In genomic region chr17:82100502-82101298, GRCh38 we compare ENCODE assay signal across 10 cellular contexts. TPM values are rescaled to one million over a fixed set of nuclear protein-coding genes. Genes with fewer than 3 reads are reported as not detected.
DNase-seq lines count a peak whose midpoint lies in the region; ATAC-seq, FAIRE-seq and TF ChIP-seq lines count a peak whose summit lies in the region.
"Had no signal": no experiment of that assay in that cellular context is flagged by ENCODE, and none has a peak within 500 bp of the region (broad histone marks: within the 10 kb centered on the region; RNA-seq: fewer than 3 reads in every experiment).

No MANE protein-coding gene starts in this region.

- H4K8ac ChIP-seq in H9 (replicated peaks; ENCODE audit: insufficient read length, low read depth, low read length) = no peak overlapping the region

- H3K23ac ChIP-seq in H9 (ENCODE audit: insufficient read length, low read depth, low read length) = no peak overlapping the region

- no peak overlapping the region for H2BK5ac ChIP-seq in H9 (ENCODE audit: insufficient read length, low read length)

- no peak overlapping the region for H2BK120ac ChIP-seq in H9 (ENCODE audit: low read depth, low read length, poor library complexity, severe bottlenecking)

- TF ChIP-seq CTCF in CD4-positive, alpha-beta T cell (IDR thresholded peaks at IDR 0.05) = no peak
- TF ChIP-seq CTCF in H9 (conservative IDR thresholded peaks at IDR 0.05) (no peak), astrocyte (IDR thresholded peaks at IDR 0.05; ENCODE audit: insufficient read depth, low read depth, low read length) (no peak), neural progenitor cell (IDR thresholded peaks at IDR 0.05) (no peak)

- no peak overlapping the region for H3K4me3 ChIP-seq in astrocyte (ENCODE audit: insufficient read depth, low read depth, low read length)
- no peak overlapping the region for H3K4me3 ChIP-seq in neural progenitor cell
- H3K4me3 ChIP-seq: adrenal gland had no signal

- H3K27me3 ChIP-seq in CD4-positive, alpha-beta T cell (ENCODE audit: control insufficient read depth, insufficient read depth, low read length) = no peaks in the 10 kb centered on the region
- no peaks in the 10 kb centered on the region for H3K27me3 ChIP-seq in H9 (ENCODE audit: insufficient read depth, low read length)
- no peaks in the 10 kb centered on the region for H3K27me3 ChIP-seq in astrocyte (ENCODE audit: insufficient read depth, low read length)
- no peaks in the 10 kb centered on the region for H3K27me3 ChIP-seq in neural progenitor cell
- H3K27me3 ChIP-seq: adrenal gland had no signal

- H3K9me3 ChIP-seq in CD4-positive, alpha-beta T cell (ENCODE audit: control insufficient read depth, low read length) = no peaks in the 10 kb centered on the region
- H3K9me3 ChIP-seq in H9 (ENCODE audit: control insufficient read depth, low read depth, low read length) (no peaks in the 10 kb centered on the region), astrocyte (ENCODE audit: insufficient read depth, low read depth, low read length) (no peaks in the 10 kb centered on the region), neural progenitor cell (ENCODE audit: low read depth) (no peaks in the 10 kb centered on the region)
- H3K9me3 ChIP-seq: adrenal gland had no signal

- H3K27ac Mint-ChIP-seq in CD4-positive, alpha-beta T cell = peak overlapping the region; percentile 80
- H3K27ac Mint-ChIP-seq in H9 (peak overlapping the region in 1 of 3 experiments; percentile 76; a peak in 2 of 7 replicates), astrocyte (ENCODE audit: unreplicated experiment) (peak overlapping the region; percentile 92), neural progenitor cell (no peak overlapping the region)

- no peak overlapping the region for H2AK5ac ChIP-seq in H9 (ENCODE audit: insufficient read length, low read length)

- H3K4me1 ChIP-seq in H9 (ENCODE audit: insufficient read depth, low read length) (no peaks in the 10 kb centered on the region), astrocyte (ENCODE audit: insufficient read depth, low read length) (peaks cover 25% of the 10 kb centered on the region), neural progenitor cell (peaks cover 66% of the 10 kb centered on the region)

- H3K79me2 ChIP-seq in H9 (ENCODE audit: insufficient read depth, low read length) (peaks cover 16% of the 10 kb centered on the region; the same call in 1 of the 2 replicates), astrocyte (ENCODE audit: insufficient read depth, low read length) (peaks cover 23% of the 10 kb centered on the region), neural progenitor cell (ENCODE audit: low read depth) (peaks cover 54% of the 10 kb centered on the region)

- H3K79me1 ChIP-seq in H9 (ENCODE audit: insufficient read depth, low read depth, low read length, poor library complexity, severe bottlenecking) = peaks cover 7% of the 10 kb centered on the region

- H4K91ac ChIP-seq in H9 (ENCODE audit: insufficient read length, low read depth, low read length) = no peak overlapping the region

- no peak for ATAC-seq in CD4-positive, alpha-beta T cell (ENCODE audit: poor library complexity)
- ATAC-seq: left colon had no signal

- H2BK15ac ChIP-seq in H9 (ENCODE audit: low read depth, low read length) = no peak overlapping the region

- H3K4me2 ChIP-seq in H9 (ENCODE audit: insufficient read depth, insufficient read length, low read length) (no peak overlapping the region), astrocyte (ENCODE audit: low read length) (no peak overlapping the region), neural progenitor cell (peak overlapping the region; percentile 72)

- H3K36me3 ChIP-seq in astrocyte (ENCODE audit: insufficient read depth, low read length) (no peaks in the 10 kb centered on the region), neural progenitor cell (no peaks in the 10 kb centered on the region)

- H3K56ac ChIP-seq in H9 (ENCODE audit: insufficient read length, low read depth, low read length) = no peak overlapping the region

- intact Hi-C loops in CD4-positive, alpha-beta T cell (cut with DNase I, micrococcal nuclease) = no loop called here

- peak in 1 of 10 experiments; percentile 4 for DNase-seq in CD4-positive, alpha-beta T cell
- DNase-seq in H9 = no peak
- no peak for DNase-seq in astrocyte (ENCODE audit: low read depth)
- DNase-seq in neural progenitor cell (ENCODE audit: low spot score) = no peak
- no peak for DNase-seq in NCI-H187 treated with DMSO at 0.1 percent for 48 hours (lab: John Stamatoyannopoulos, UW)
- DNase-seq in activated gamma-delta T cell (lab: John Stamatoyannopoulos, UW) = no peak
- DNase-seq in mesenteric fat pad (ENCODE audit: low spot score) = no peak
- DNase-seq in activated CD4-positive, alpha-beta T cell treated with anti-CD3 and anti-CD28 coated beads, Interleukin-2, amount 50 U/mL, for 48 hours = no peak

- H3K4me1 Mint-ChIP-seq in CD4-positive, alpha-beta T cell (ENCODE audit: low read depth) = peaks cover 8% of the 10 kb centered on the region
- H3K4me1 Mint-ChIP-seq in H9 = peaks cover 33 to 67% of the 10 kb centered on the region in 2 experiments
- H3K4me1 Mint-ChIP-seq in astrocyte (ENCODE audit: low read depth, unreplicated experiment) = peaks cover 6% of the 10 kb centered on the region
- peaks cover 39% of the 10 kb centered on the region for H3K4me1 Mint-ChIP-seq in neural progenitor cell

- H3K4ac ChIP-seq in H9 (ENCODE audit: low read depth, low read length) = no peak overlapping the region

- no peak overlapping the region for H3K18ac ChIP-seq in H9 (ENCODE audit: insufficient read length, low read depth, low read length)

- peaks cover 6% of the 10 kb centered on the region for H3K36me3 Mint-ChIP-seq in CD4-positive, alpha-beta T cell (ENCODE audit: low read depth)
- H3K36me3 Mint-ChIP-seq in H9 (ENCODE audit: insufficient read depth in 1 of 3, low read depth in 3 of 3) = peaks cover 1 to 10% (median 10%) of the 10 kb centered on the region in 3 experiments; a peak in 6 of 7 replicates
- no peaks in the 10 kb centered on the region for H3K36me3 Mint-ChIP-seq in astrocyte (ENCODE audit: low read depth, unreplicated experiment)
- peaks cover 2% of the 10 kb centered on the region for H3K36me3 Mint-ChIP-seq in neural progenitor cell

- H3K27ac ChIP-seq in CD4-positive, alpha-beta T cell (ENCODE audit: low read depth, low read length) = no peak overlapping the region
- H3K27ac ChIP-seq in H9 (ENCODE audit: insufficient read length, low read depth, low read length) (no peak overlapping the region), astrocyte (ENCODE audit: low read depth, low read length) (no peak overlapping the region), neural progenitor cell (no peak overlapping the region)

- no peak for FAIRE-seq in astrocyte (lab: Jason Lieb, UNC)

- POLR2A ChIA-PET in CD4-positive, alpha-beta T cell (lab: Charles Lee) = interaction anchor here (0.7 kb wide), 1 partner anchor 26 kb away, joined by 3 read pairs; no protein-coding TSS in a partner anchor

- H3K27me3 Mint-ChIP-seq in CD4-positive, alpha-beta T cell = no peaks in the 10 kb centered on the region
- H3K27me3 Mint-ChIP-seq in H9 (ENCODE audit: low read depth) = no peaks in the 10 kb centered on the region
- H3K27me3 Mint-ChIP-seq in astrocyte (ENCODE audit: low read depth, unreplicated experiment) = no peaks in the 10 kb centered on the region
- peaks cover 2% of the 10 kb centered on the region for H3K27me3 Mint-ChIP-seq in neural progenitor cell (ENCODE audit: insufficient read depth, low read depth)

- CTCF ChIA-PET in CD4-positive, alpha-beta T cell (lab: Charles Lee) = no interaction called here

- no peaks in the 10 kb centered on the region for H4K20me1 ChIP-seq in H9 (ENCODE audit: control insufficient read depth, insufficient read depth, insufficient read length)
- H4K20me1 ChIP-seq in astrocyte (ENCODE audit: insufficient read depth, low read length) = peaks cover 17% of the 10 kb centered on the region
- peaks cover 18% of the 10 kb centered on the region for H4K20me1 ChIP-seq in neural progenitor cell (ENCODE audit: low read depth)

- H3K9ac ChIP-seq in H9 (ENCODE audit: extremely low read depth, insufficient read length, low read length) (no peak overlapping the region), astrocyte (ENCODE audit: low read length) (no peak overlapping the region), neural progenitor cell (no peak overlapping the region)

- H3K9me3 Mint-ChIP-seq in CD4-positive, alpha-beta T cell = no peaks in the 10 kb centered on the region
- H3K9me3 Mint-ChIP-seq in H9 (no peaks in the 10 kb centered on the region), astrocyte (ENCODE audit: unreplicated experiment) (no peaks in the 10 kb centered on the region), neural progenitor cell (no peaks in the 10 kb centered on the region)

- no peak overlapping the region for H2AFZ ChIP-seq in H9 (ENCODE audit: low read length)
- H2AFZ ChIP-seq in astrocyte (ENCODE audit: low read depth, low read length) = no peak overlapping the region
- H2AFZ ChIP-seq in neural progenitor cell (replicated peaks) = no peak overlapping the region

- peaks cover 14% of the 10 kb centered on the region for H3K23me2 ChIP-seq in H9 (ENCODE audit: insufficient read length, low read depth, low read length, poor library complexity, severe bottlenecking)

- no peak overlapping the region for H2BK20ac ChIP-seq in H9 (ENCODE audit: low read depth, low read length, poor library complexity, severe bottlenecking)

- H4K5ac ChIP-seq in H9 (ENCODE audit: insufficient read length, low read depth, low read length) = no peak overlapping the region

- H3F3A ChIP-seq in neural progenitor cell (ENCODE audit: low read depth) = peaks cover 61% of the 10 kb centered on the region

- H2BK12ac ChIP-seq in H9 (ENCODE audit: insufficient read length, low read depth, low read length) = no peak overlapping the region

- H3K4me3 Mint-ChIP-seq in CD4-positive, alpha-beta T cell = peak overlapping the region; percentile 87
- H3K4me3 Mint-ChIP-seq in H9 = peak overlapping the region; percentile 68 to 82; a peak in 1 of 5 replicates
- peak overlapping the region; percentile 40 for H3K4me3 Mint-ChIP-seq in astrocyte (ENCODE audit: unreplicated experiment)
- peak overlapping the region; percentile 81 for H3K4me3 Mint-ChIP-seq in neural progenitor cell

- no CpG with 5 or more reads among the region's 35 CpGs for WGBS in H9 (ENCODE audit: extremely low coverage, insufficient read length, low lambda C conversion rate)

- H3K14ac ChIP-seq in H9 (ENCODE audit: insufficient read depth, low read length) = no peak overlapping the region

- no peak overlapping the region for H3T11ph ChIP-seq in H9 (ENCODE audit: low read length)

RNA-seq across cellular contexts. Expression of gene FASN, which starts 2.7 kb away (rescaled TPM):
- total RNA-seq in CD4-positive, alpha-beta T cell = 100 to 1,000 TPM; 168 to 174 TPM
- total RNA-seq in H9 (2021) (420 and 433 TPM in 2 replicates), astrocyte (156 and 203 TPM in 2 replicates), neural progenitor cell (ENCODE audit: low replicate concordance) (77.9 and 266 TPM in 2 replicates), mesenteric fat pad (1,109 TPM)

RNA-seq across cellular contexts. Expression of gene DUS1L, which starts 35.1 kb away (rescaled TPM):
- total RNA-seq in CD4-positive, alpha-beta T cell = 100 to 1,000 TPM; 160 to 163 TPM
- 103 and 104 TPM in 2 replicates for total RNA-seq in H9 (2021)
- 55.1 and 59.5 TPM in 2 replicates for total RNA-seq in astrocyte
- total RNA-seq in neural progenitor cell (ENCODE audit: low replicate concordance) = 54.5 and 76.6 TPM in 2 replicates
- 103 TPM for total RNA-seq in mesenteric fat pad

RNA-seq across cellular contexts. Expression of gene GPS1, which starts 49.0 kb away (rescaled TPM):
- 10 to 100 TPM; 64.6 to 69.3 TPM for total RNA-seq in CD4-positive, alpha-beta T cell
- 164 TPM in 2 replicates for total RNA-seq in H9 (2021)
- total RNA-seq in astrocyte = 91.4 and 102 TPM in 2 replicates
- 86.6 and 174 TPM in 2 replicates for total RNA-seq in neural progenitor cell (ENCODE audit: low replicate concordance)
- total RNA-seq in mesenteric fat pad = 85.8 TPM

RNA-seq across cellular contexts. Expression of gene RFNG, which starts 49.1 kb away (rescaled TPM):
- 10 to 100 TPM; 28.1 to 31.2 TPM for total RNA-seq in CD4-positive, alpha-beta T cell
- total RNA-seq in H9 (2021) = 34.0 and 36.5 TPM in 2 replicates
- total RNA-seq in astrocyte = 40.2 and 41.9 TPM in 2 replicates
- total RNA-seq in neural progenitor cell (ENCODE audit: low replicate concordance) = 13.6 and 41.0 TPM in 2 replicates
- total RNA-seq in mesenteric fat pad = 46.1 TPM
